ENCODE assay signal across 1 cellular context in the genomic region with DNA sequence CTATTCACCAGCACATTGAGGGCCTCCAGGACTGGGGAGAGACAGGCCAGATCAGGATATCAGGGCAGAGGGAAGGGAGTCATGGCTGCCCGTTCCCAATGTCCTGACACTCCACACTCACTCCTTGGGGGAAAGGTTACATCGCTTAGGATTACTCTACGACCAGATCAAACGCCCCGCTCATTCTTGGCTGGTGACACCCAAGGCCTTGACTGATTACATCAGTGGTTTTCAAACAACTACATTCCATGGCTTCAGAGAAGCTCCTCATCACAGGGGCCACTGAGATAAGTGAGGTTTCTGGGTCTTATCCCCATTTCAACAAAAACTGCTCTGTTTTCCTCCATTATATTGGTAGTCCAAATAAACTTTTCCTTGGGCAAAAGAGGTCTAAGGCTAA.
A peak's percentile ranks its signal among the peaks of the same experiment; 100 is the strongest.
TF ChIP-seq lines count a peak whose summit lies in the region.

No MANE protein-coding gene starts in this region.

TF ChIP-seq in K562, 482 proteins besides CTCF, POLR2A, EP300 and RAD21:
- TF ChIP-seq TCF7L2 (IDR thresholded peaks at IDR 0.05; ENCODE audit: low read depth, low read length) (peak; percentile 47; the same call in 1 of the 2 replicates), TEAD4 (IDR thresholded peaks at IDR 0.05; ENCODE audit: low read length) (0 out of 2 replicates have a peak, but pooled peaks have one; percentile 45), TEAD4 (CRISPR knock-in tag; IDR thresholded peaks at IDR 0.05; ENCODE audit: borderline replicate concordance) (no peak), TCF3 (CRISPR knock-in tag; IDR thresholded peaks at IDR 0.05) (peak; percentile 11; the same call in 1 of the 2 replicates), RFX7 (CRISPR knock-in tag; IDR thresholded peaks at IDR 0.05) (no peak), TEAD1 (CRISPR knock-in tag; IDR thresholded peaks at IDR 0.05) (peak in 1 of 2 experiments; percentile 77; a peak in 2 of 4 replicates), RCOR1 (IDR thresholded peaks at IDR 0.05; ENCODE audit: borderline replicate concordance in 1 of 2, low read depth in 2 of 2, low read length in 2 of 2) (no peak), ZNF354B (CRISPR knock-in tag; IDR thresholded peaks at IDR 0.05) (no peak), FIP1L1 (IDR thresholded peaks at IDR 0.05; ENCODE audit: low read depth, low read length, poor library complexity, severe bottlenecking) (no peak), ETV5 (CRISPR knock-in tag; IDR thresholded peaks at IDR 0.05; ENCODE audit: low read depth) (no peak), CBFB (CRISPR knock-in tag; IDR thresholded peaks at IDR 0.05) (no peak), ZC3H8 (IDR thresholded peaks at IDR 0.05) (no peak), MEIS2 (IDR thresholded peaks at IDR 0.05; ENCODE audit: partially characterized antibody) (peak; percentile 15), ZNF445 (CRISPR knock-in tag; IDR thresholded peaks at IDR 0.05; ENCODE audit: low read depth) (no peak), EHMT2 (IDR thresholded peaks at IDR 0.05) (no peak), ZNF232 (CRISPR knock-in tag; IDR thresholded peaks at IDR 0.05) (no peak), ZNF311 (CRISPR knock-in tag; IDR thresholded peaks at IDR 0.05) (no peak), PHF8 (IDR thresholded peaks at IDR 0.05; ENCODE audit: borderline replicate concordance, low read length) (no peak), PML (IDR thresholded peaks at IDR 0.05; ENCODE audit: low read length) (no peak), SAP30 (IDR thresholded peaks at IDR 0.05; ENCODE audit: borderline replicate concordance, insufficient read depth, low read depth, low read length, poor library complexity, severe bottlenecking) (no peak), PURB (CRISPR knock-in tag; IDR thresholded peaks at IDR 0.05; ENCODE audit: low read depth) (no peak), BRCA1 (IDR thresholded peaks at IDR 0.05) (no peak), BRCA1 (CRISPR knock-in tag; IDR thresholded peaks at IDR 0.05) (no peak), TAF1 (IDR thresholded peaks at IDR 0.05; ENCODE audit: control insufficient read depth, extremely low read depth, insufficient read depth, low read length, severe bottlenecking) (no peak), CSDE1 (IDR thresholded peaks at IDR 0.05) (no peak), ZNF584 (CRISPR knock-in tag; IDR thresholded peaks at IDR 0.05; ENCODE audit: low read depth) (no peak), TCF7 (IDR thresholded peaks at IDR 0.05; ENCODE audit: borderline replicate concordance) (peak; percentile 71; the same call in 1 of the 2 replicates)
- TF ChIP-seq, protein P1, sequence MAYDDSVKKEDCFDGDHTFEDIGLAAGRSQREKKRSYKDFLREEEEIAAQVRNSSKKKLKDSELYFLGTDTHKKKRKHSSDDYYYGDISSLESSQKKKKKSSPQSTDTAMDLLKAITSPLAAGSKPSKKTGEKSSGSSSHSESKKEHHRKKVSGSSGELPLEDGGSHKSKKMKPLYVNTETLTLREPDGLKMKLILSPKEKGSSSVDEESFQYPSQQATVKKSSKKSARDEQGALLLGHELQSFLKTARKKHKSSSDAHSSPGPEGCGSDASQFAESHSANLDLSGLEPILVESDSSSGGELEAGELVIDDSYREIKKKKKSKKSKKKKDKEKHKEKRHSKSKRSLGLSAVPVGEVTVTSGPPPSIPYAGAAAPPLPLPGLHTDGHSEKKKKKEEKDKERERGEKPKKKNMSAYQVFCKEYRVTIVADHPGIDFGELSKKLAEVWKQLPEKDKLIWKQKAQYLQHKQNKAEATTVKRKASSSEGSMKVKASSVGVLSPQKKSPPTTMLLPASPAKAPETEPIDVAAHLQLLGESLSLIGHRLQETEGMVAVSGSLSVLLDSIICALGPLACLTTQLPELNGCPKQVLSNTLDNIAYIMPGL (CRISPR knock-in tag; IDR thresholded peaks at IDR 0.05) = no peak
- TF ChIP-seq, protein P2, sequence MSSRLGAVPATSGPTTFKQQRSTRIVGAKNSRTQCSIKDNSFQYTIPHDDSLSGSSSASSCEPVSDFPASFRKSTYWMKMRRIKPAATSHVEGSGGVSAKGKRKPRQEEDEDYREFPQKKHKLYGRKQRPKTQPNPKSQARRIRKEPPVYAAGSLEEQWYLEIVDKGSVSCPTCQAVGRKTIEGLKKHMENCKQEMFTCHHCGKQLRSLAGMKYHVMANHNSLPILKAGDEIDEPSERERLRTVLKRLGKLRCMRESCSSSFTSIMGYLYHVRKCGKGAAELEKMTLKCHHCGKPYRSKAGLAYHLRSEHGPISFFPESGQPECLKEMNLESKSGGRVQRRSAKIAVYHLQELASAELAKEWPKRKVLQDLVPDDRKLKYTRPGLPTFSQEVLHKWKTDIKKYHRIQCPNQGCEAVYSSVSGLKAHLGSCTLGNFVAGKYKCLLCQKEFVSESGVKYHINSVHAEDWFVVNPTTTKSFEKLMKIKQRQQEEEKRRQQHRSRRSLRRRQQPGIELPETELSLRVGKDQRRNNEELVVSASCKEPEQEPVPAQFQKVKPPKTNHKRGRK (tag; IDR thresholded peaks at IDR 0.05) = no peak
TF ChIP-seq in K562: peak in this region for 6.
